17 cellular contexts compared by ENCODE assay signal in the genomic region with DNA sequence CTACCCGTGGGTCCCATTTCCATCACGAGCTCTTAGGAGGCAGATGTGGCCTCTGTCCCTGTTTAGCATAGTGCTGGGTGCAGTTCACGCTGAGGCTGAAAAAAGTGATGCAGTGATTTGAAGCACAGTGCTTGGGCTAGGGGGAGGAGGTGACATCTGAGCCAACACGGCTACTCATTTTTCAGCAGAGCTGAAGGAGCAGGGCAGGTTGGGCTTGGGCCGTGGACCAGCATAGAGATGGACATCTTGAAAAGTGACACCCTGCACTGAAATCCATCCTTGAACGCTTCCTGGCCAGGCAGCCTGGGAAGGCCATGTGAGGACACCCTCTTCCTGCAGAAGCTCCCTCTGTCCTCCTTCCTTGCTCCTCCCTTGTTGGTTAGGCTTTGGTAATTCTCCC.
DNase-seq lines count a peak whose midpoint lies in the region; ATAC-seq and TF ChIP-seq lines count a peak whose summit lies in the region.
"Had no signal": no experiment of that assay in that cellular context is flagged by ENCODE, and none has a peak within 500 bp of the region (broad histone marks: within the 10 kb centered on the region; RNA-seq: fewer than 3 reads in every experiment).

No MANE protein-coding gene starts in this region.

- peaks cover 62% of the 10 kb centered on the region for H3K4me1 ChIP-seq in left ventricle myocardium inferior
- H3K4me1 ChIP-seq in parathyroid adenoma = no peaks in the 10 kb centered on the region
- H3K4me1 ChIP-seq in GM23338 (ENCODE audit: insufficient read depth) = peaks cover 12% of the 10 kb centered on the region
- H3K4me1 ChIP-seq: HAP-1 had no signal

- no peak overlapping the region for H3K9ac ChIP-seq in parathyroid adenoma
- H3K9ac ChIP-seq: BLaER1 had no signal

- H3K79me2 ChIP-seq in parathyroid adenoma (no peaks in the 10 kb centered on the region), GM23338 (replicated peaks; ENCODE audit: insufficient read depth) (no peaks in the 10 kb centered on the region)

- H3K9me2 ChIP-seq in GM23338 (ENCODE audit: insufficient read depth) = peaks cover 19% of the 10 kb centered on the region

- H2AFZ ChIP-seq in parathyroid adenoma = peak overlapping the region; percentile 29
- no peak overlapping the region for H2AFZ ChIP-seq in GM23338

- H3K4me3 Mint-ChIP-seq in GM23338 = no peak overlapping the region
- H3K4me3 Mint-ChIP-seq in activated CD4-positive, alpha-beta T cell treated with anti-CD3 and anti-CD28 coated beads, Interleukin-2, amount 10 ng/mL, durations not matched to agents 24 days and 14 days = no peak overlapping the region
- H3K4me3 Mint-ChIP-seq: CD8-positive, alpha-beta memory T cell had no signal

- H3K9me3 Mint-ChIP-seq in GM23338 = no peaks in the 10 kb centered on the region; the same call in 2 of the 3 replicates
- no peaks in the 10 kb centered on the region for H3K9me3 Mint-ChIP-seq in activated CD4-positive, alpha-beta T cell treated with anti-CD3 and anti-CD28 coated beads, Interleukin-2, amount 10 ng/mL, durations not matched to agents 24 days and 14 days
- H3K9me3 Mint-ChIP-seq: CD8-positive, alpha-beta memory T cell had no signal

- H3K27me3 Mint-ChIP-seq in GM23338 (ENCODE audit: insufficient read depth, low read depth, poor library complexity) = no peaks in the 10 kb centered on the region
- no peaks in the 10 kb centered on the region for H3K27me3 Mint-ChIP-seq in activated CD4-positive, alpha-beta T cell treated with anti-CD3 and anti-CD28 coated beads, Interleukin-2, amount 10 ng/mL, durations not matched to agents 24 days and 14 days

- H3K36me3 Mint-ChIP-seq in GM23338 (ENCODE audit: low read depth) = 0 out of 3 replicates have a peak, but pooled peaks cover 2% of the 10 kb centered on the region
- no peaks in the 10 kb centered on the region for H3K36me3 Mint-ChIP-seq in activated CD4-positive, alpha-beta T cell treated with anti-CD3 and anti-CD28 coated beads, Interleukin-2, amount 10 ng/mL, durations not matched to agents 24 days and 14 days (ENCODE audit: low read depth)
- H3K36me3 Mint-ChIP-seq: CD8-positive, alpha-beta memory T cell had no signal

- H3K4me3 ChIP-seq in left ventricle myocardium inferior (no peak overlapping the region), parathyroid adenoma (ENCODE audit: low read depth, low read length) (no peak overlapping the region), GM23338 (no peak overlapping the region)
- H3K4me3 ChIP-seq: BLaER1, GM12878, HAP-1 had no signal

- no peak for TF ChIP-seq CTCF in left ventricle myocardium inferior (IDR thresholded peaks at IDR 0.05; ENCODE audit: borderline replicate concordance)
- no peak for TF ChIP-seq CTCF in parathyroid adenoma (IDR thresholded peaks at IDR 0.05)
- no peak for TF ChIP-seq CTCF in GM23338 (conservative IDR thresholded peaks at IDR 0.05; ENCODE audit: low read depth in 2 of 2)

- peaks cover 19% of the 10 kb centered on the region for H3K4me1 Mint-ChIP-seq in GM23338
- no peaks in the 10 kb centered on the region for H3K4me1 Mint-ChIP-seq in activated CD4-positive, alpha-beta T cell treated with anti-CD3 and anti-CD28 coated beads, Interleukin-2, amount 10 ng/mL, durations not matched to agents 24 days and 14 days
- H3K4me1 Mint-ChIP-seq: CD8-positive, alpha-beta memory T cell had no signal

- DNase-seq in left ventricle myocardium inferior (no peak), left cardiac atrium (no peak), left kidney (ENCODE audit: low read depth, low spot score) (peak; percentile 87), GM23338 (ENCODE audit: low spot score) (no peak)
- no peak for DNase-seq in activated CD4-positive, alpha-beta T cell treated with anti-CD3 and anti-CD28 coated beads, Interleukin-2, amount 10 ng/mL, durations not matched to agents 24 days and 14 days
- DNase-seq: 8988T; AML-193; Caco-2; CD8-positive, alpha-beta memory T cell; DMS79; GOT3 had no signal

- intact Hi-C loops in left ventricle myocardium inferior (cut with micrococcal nuclease) (no loop called here), left cardiac atrium (cut with DNase I) (no loop called here)
- intact Hi-C loops in activated CD4-positive, alpha-beta T cell treated with anti-CD3 and anti-CD28 coated beads, Interleukin-2, amount 10 ng/mL, durations not matched to agents 24 days and 14 days (cut with micrococcal nuclease) = no loop called here

- no peaks in the 10 kb centered on the region for H4K20me1 ChIP-seq in GM23338 (replicated peaks; ENCODE audit: insufficient read depth)
- H4K20me1 ChIP-seq: BLaER1 had no signal

- no peak for ATAC-seq in left cardiac atrium
- ATAC-seq in GM23338 = no peak
- ATAC-seq in GM18907 (IDR thresholded peaks at IDR 0.05; ENCODE audit: unreplicated experiment) = no peak
- ATAC-seq: GM12878, HepG2 had no signal

- no peaks in the 10 kb centered on the region for H3F3A ChIP-seq in GM23338 (replicated peaks; ENCODE audit: low read depth)

- no peak overlapping the region for H3K27ac Mint-ChIP-seq in GM23338
- no peak overlapping the region for H3K27ac Mint-ChIP-seq in activated CD4-positive, alpha-beta T cell treated with anti-CD3 and anti-CD28 coated beads, Interleukin-2, amount 10 ng/mL, durations not matched to agents 24 days and 14 days
- H3K27ac Mint-ChIP-seq: CD8-positive, alpha-beta memory T cell had no signal

- H3K27ac ChIP-seq in left ventricle myocardium inferior (replicated peaks) (peak overlapping the region; percentile 31), parathyroid adenoma (no peak overlapping the region), GM23338 (ENCODE audit: low read depth) (no peak overlapping the region)
- H3K27ac ChIP-seq: BLaER1 had no signal

- H3K4me2 ChIP-seq in parathyroid adenoma (ENCODE audit: low read length) = no peak overlapping the region
- no peak overlapping the region for H3K4me2 ChIP-seq in GM23338
- H3K4me2 ChIP-seq: BLaER1 had no signal

- H3K27me3 ChIP-seq in left ventricle myocardium inferior (ENCODE audit: low read depth) = no peaks in the 10 kb centered on the region
- H3K27me3 ChIP-seq in parathyroid adenoma (ENCODE audit: control insufficient read depth, insufficient read depth, low read length) = no peaks in the 10 kb centered on the region
- no peaks in the 10 kb centered on the region for H3K27me3 ChIP-seq in GM23338 (ENCODE audit: insufficient read depth)
- H3K27me3 ChIP-seq: BLaER1 had no signal

- H3K9me3 ChIP-seq in left ventricle myocardium inferior (replicated peaks) (no peaks in the 10 kb centered on the region), parathyroid adenoma (ENCODE audit: control insufficient read depth, low read length) (no peaks in the 10 kb centered on the region)
- H3K9me3 ChIP-seq: BLaER1, Caco-2, HAP-1 had no signal

- H3K36me3 ChIP-seq in left ventricle myocardium inferior (no peaks in the 10 kb centered on the region), parathyroid adenoma (ENCODE audit: control insufficient read depth, insufficient read depth, low read length) (no peaks in the 10 kb centered on the region), GM23338 (ENCODE audit: insufficient read depth) (no peaks in the 10 kb centered on the region)
- H3K36me3 ChIP-seq: BLaER1, HAP-1 had no signal

TF ChIP-seq in GM23338, 12 proteins besides CTCF, POLR2A, EP300 and RAD21 (continues in another document):
- TF ChIP-seq EZH2 (IDR thresholded peaks at IDR 0.05; ENCODE audit: low read depth, unreplicated experiment) = no peak
- no peak for TF ChIP-seq ZNF331 (CRISPR knock-in tag; IDR thresholded peaks at IDR 0.05; ENCODE audit: low read depth)
- no peak for TF ChIP-seq JUNB (IDR thresholded peaks at IDR 0.05; ENCODE audit: unreplicated experiment)
- no peak for TF ChIP-seq CREB1 (CRISPR knock-in tag; IDR thresholded peaks at IDR 0.05; ENCODE audit: low read depth)
- TF ChIP-seq ETS1 (IDR thresholded peaks at IDR 0.05) = no peak
- no peak for TF ChIP-seq STAT1 (IDR thresholded peaks at IDR 0.05; ENCODE audit: unreplicated experiment)
- TF ChIP-seq ZNF114 (CRISPR knock-in tag; IDR thresholded peaks at IDR 0.05) = no peak
- no peak for TF ChIP-seq EZH2phosphoT487 (IDR thresholded peaks at IDR 0.05; ENCODE audit: unreplicated experiment)
- no peak for TF ChIP-seq NANOG (IDR thresholded peaks at IDR 0.05; ENCODE audit: borderline replicate concordance)
